Comparison of ENCODE assay signal across 2 cellular contexts in the genomic region with DNA sequence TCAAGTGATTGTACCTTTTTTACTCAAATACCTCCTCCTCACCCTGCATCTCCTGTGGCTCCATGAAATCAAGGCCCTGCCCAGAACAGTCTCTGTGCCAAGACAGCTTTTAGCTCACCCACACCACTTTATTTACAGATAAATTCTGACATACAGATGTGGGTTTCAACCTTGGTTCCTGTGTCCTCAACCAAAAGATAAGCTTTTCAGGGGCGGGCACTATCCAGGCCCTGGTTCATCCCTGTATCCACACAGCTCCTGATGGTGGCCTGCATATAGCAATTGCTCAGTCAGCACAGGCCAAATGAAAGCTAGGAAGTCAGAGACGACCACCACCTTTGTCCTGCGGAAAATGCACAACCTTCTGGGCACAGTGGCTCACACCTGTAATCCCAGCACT.
A peak's percentile ranks its signal among the peaks of the same experiment; 100 is the strongest.
TF ChIP-seq lines count a peak whose summit lies in the region.

No MANE protein-coding gene starts in this region.

TF ChIP-seq in endothelial cell of umbilical vein, 7 proteins besides CTCF, POLR2A, EP300 and RAD21:
- TF ChIP-seq FOS (IDR thresholded peaks at IDR 0.05; ENCODE audit: borderline replicate concordance, insufficient read depth, low read length) (no peak), GATA2 (IDR thresholded peaks at IDR 0.05; ENCODE audit: insufficient read depth, insufficient read length, low read depth, low read length) (no peak), POLR2AphosphoS5 (IDR thresholded peaks at IDR 0.05; ENCODE audit: insufficient read depth, low read depth, low read length) (no peak)

TF ChIP-seq in liver, 16 proteins besides CTCF, POLR2A, EP300 and RAD21:
- TF ChIP-seq HNF4G (IDR thresholded peaks at IDR 0.05) (no peak), RXRA (IDR thresholded peaks at IDR 0.05) (peak; percentile 62 to 75), NR2F2 (IDR thresholded peaks at IDR 0.05) (no peak), HNF4A (conservative IDR thresholded peaks at IDR 0.05) (peak; percentile 26 to 53), GABPA (IDR thresholded peaks at IDR 0.05 in 1 of 2, conservative IDR thresholded peaks at IDR 0.05 in 1 of 2) (peak in 1 of 2 donors; percentile 20), SP1 (IDR thresholded peaks at IDR 0.05) (peak; percentile 36), YY1 (IDR thresholded peaks at IDR 0.05) (peak; percentile 25), FOXA2 (IDR thresholded peaks at IDR 0.05) (peak; percentile 49), TAF1 (conservative IDR thresholded peaks at IDR 0.05) (no peak), FOXA1 (IDR thresholded peaks at IDR 0.05) (no peak), JUND (IDR thresholded peaks at IDR 0.05) (no peak), EGR1 (IDR thresholded peaks at IDR 0.05; ENCODE audit: low read depth in 2 of 2) (no peak)
- TF ChIP-seq, protein P1, sequence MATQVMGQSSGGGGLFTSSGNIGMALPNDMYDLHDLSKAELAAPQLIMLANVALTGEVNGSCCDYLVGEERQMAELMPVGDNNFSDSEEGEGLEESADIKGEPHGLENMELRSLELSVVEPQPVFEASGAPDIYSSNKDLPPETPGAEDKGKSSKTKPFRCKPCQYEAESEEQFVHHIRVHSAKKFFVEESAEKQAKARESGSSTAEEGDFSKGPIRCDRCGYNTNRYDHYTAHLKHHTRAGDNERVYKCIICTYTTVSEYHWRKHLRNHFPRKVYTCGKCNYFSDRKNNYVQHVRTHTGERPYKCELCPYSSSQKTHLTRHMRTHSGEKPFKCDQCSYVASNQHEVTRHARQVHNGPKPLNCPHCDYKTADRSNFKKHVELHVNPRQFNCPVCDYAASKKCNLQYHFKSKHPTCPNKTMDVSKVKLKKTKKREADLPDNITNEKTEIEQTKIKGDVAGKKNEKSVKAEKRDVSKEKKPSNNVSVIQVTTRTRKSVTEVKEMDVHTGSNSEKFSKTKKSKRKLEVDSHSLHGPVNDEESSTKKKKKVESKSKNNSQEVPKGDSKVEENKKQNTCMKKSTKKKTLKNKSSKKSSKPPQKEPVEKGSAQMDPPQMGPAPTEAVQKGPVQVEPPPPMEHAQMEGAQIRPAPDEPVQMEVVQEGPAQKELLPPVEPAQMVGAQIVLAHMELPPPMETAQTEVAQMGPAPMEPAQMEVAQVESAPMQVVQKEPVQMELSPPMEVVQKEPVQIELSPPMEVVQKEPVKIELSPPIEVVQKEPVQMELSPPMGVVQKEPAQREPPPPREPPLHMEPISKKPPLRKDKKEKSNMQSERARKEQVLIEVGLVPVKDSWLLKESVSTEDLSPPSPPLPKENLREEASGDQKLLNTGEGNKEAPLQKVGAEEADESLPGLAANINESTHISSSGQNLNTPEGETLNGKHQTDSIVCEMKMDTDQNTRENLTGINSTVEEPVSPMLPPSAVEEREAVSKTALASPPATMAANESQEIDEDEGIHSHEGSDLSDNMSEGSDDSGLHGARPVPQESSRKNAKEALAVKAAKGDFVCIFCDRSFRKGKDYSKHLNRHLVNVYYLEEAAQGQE (IDR thresholded peaks at IDR 0.05), result no peak
- TF ChIP-seq, protein P2, sequence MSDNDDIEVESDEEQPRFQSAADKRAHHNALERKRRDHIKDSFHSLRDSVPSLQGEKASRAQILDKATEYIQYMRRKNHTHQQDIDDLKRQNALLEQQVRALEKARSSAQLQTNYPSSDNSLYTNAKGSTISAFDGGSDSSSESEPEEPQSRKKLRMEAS (IDR thresholded peaks at IDR 0.05), result no peak
- TF ChIP-seq, protein P3, sequence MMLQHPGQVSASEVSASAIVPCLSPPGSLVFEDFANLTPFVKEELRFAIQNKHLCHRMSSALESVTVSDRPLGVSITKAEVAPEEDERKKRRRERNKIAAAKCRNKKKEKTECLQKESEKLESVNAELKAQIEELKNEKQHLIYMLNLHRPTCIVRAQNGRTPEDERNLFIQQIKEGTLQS (IDR thresholded peaks at IDR 0.05), result no peak
- TF ChIP-seq, protein P4, sequence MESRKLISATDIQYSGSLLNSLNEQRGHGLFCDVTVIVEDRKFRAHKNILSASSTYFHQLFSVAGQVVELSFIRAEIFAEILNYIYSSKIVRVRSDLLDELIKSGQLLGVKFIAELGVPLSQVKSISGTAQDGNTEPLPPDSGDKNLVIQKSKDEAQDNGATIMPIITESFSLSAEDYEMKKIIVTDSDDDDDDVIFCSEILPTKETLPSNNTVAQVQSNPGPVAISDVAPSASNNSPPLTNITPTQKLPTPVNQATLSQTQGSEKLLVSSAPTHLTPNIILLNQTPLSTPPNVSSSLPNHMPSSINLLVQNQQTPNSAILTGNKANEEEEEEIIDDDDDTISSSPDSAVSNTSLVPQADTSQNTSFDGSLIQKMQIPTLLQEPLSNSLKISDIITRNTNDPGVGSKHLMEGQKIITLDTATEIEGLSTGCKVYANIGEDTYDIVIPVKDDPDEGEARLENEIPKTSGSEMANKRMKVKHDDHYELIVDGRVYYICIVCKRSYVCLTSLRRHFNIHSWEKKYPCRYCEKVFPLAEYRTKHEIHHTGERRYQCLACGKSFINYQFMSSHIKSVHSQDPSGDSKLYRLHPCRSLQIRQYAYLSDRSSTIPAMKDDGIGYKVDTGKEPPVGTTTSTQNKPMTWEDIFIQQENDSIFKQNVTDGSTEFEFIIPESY (IDR thresholded peaks at IDR 0.05), result no peak
